In the genomic region with DNA sequence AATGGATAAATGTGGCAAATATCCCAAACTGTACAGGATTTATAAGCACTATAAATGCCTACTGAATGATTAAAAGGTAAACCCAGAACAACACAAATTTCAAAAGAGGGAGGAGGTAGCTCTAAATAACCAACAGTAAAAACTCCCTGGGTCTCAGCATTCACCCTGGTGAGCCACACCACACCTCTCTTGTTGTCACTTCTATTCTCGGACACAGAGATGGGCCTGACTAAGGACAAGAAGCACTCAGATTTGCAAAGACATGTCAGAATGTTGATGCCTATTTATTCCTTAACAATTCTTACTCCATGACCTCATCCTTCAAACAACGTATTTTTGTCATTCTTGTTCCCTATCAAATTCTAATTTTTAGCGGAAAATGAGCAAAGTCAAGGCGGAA, we compare ENCODE assay signal across 14 cellular contexts. TPM values are rescaled to one million over a fixed set of nuclear protein-coding genes. Genes with fewer than 3 reads are reported as not detected.
DNase-seq lines count a peak whose midpoint lies in the region; ATAC-seq and TF ChIP-seq lines count a peak whose summit lies in the region.
"Had no signal": no experiment of that assay in that cellular context is flagged by ENCODE, and none has a peak within 500 bp of the region (broad histone marks: within the 10 kb centered on the region; RNA-seq: fewer than 3 reads in every experiment).

No MANE protein-coding gene starts in this region.

- POLR2A ChIA-PET in PC-9 (lab: Charles Lee; ENCODE audit: unreplicated experiment), result no interaction called here

- H3K4me3 ChIP-seq in PC-9, result no peak overlapping the region
- H3K4me3 ChIP-seq in epithelial cell of esophagus (ENCODE audit: low read length), result no peak overlapping the region
- no peak overlapping the region for H3K4me3 ChIP-seq in upper lobe of right lung
- H3K4me3 ChIP-seq: BLaER1 treated with 17β-estradiol and CSF1 and Interleukin-3, amounts not matched to agents 10 nM and 100 nM; GM23248 had no signal

- peak overlapping the region; percentile 40 for H3K4me3 Mint-ChIP-seq in Calu3 (ENCODE audit: low read depth, unreplicated experiment)
- H3K4me3 Mint-ChIP-seq: B cell; CD8-positive, alpha-beta T cell; HFFc6; IgD-negative memory B cell had no signal

- no peaks in the 10 kb centered on the region for H3K27me3 Mint-ChIP-seq in Calu3 (ENCODE audit: unreplicated experiment)

- H3K9me3 Mint-ChIP-seq in Calu3 (ENCODE audit: low read depth, unreplicated experiment), result no peaks in the 10 kb centered on the region
- H3K9me3 Mint-ChIP-seq: HFFc6 had no signal

- H3K36me3 Mint-ChIP-seq in Calu3 (ENCODE audit: insufficient read depth, unreplicated experiment), result peaks cover 59% of the 10 kb centered on the region
- H3K36me3 Mint-ChIP-seq: CD8-positive, alpha-beta T cell; IgD-negative memory B cell had no signal

- peaks cover 100% of the 10 kb centered on the region for H3K79me2 ChIP-seq in PC-9 (ENCODE audit: low read depth)

- CTCF ChIA-PET in Calu3 (lab: Charles Lee) (interaction anchor here (0.7 kb wide), 1 partner anchor 11 kb away, joined by 3 read pairs; no protein-coding TSS in a partner anchor), PC-9 (lab: Charles Lee) (interaction anchor here (0.8 kb wide), 1 partner anchor 128 kb away, joined by 4 read pairs; no protein-coding TSS in a partner anchor)

- peaks cover 75% of the 10 kb centered on the region for H3F3A ChIP-seq in PC-9 (ENCODE audit: insufficient read depth, low read depth)

- H3K4me2 ChIP-seq in PC-9, result peak overlapping the region; percentile 27
- H3K4me2 ChIP-seq: BLaER1 treated with 17β-estradiol and CSF1 and Interleukin-3, amounts not matched to agents 10 nM and 100 nM had no signal

- H2AFZ ChIP-seq in PC-9, result no peak overlapping the region
- H2AFZ ChIP-seq: GM23248 had no signal

- H4K20me1 ChIP-seq in PC-9 (ENCODE audit: insufficient read depth), result peaks cover 99% of the 10 kb centered on the region

- TF ChIP-seq CTCF in Calu3 (IDR thresholded peaks at IDR 0.05; ENCODE audit: unreplicated experiment) (no peak), PC-9 (conservative IDR thresholded peaks at IDR 0.05) (no peak), epithelial cell of esophagus (IDR thresholded peaks at IDR 0.05; ENCODE audit: insufficient read depth, low read depth, low read length, missing control alignments) (no peak), upper lobe of right lung (IDR thresholded peaks at IDR 0.05) (no peak)

- H3K36me3 ChIP-seq in PC-9 (ENCODE audit: low read depth) (peaks cover 49% of the 10 kb centered on the region), upper lobe of right lung (no peaks in the 10 kb centered on the region)

- BruUV-seq in Calu3 (replicated peaks; lab: Mats Ljungman, UMichigan), result no TSS peak
- no TSS peak for BruUV-seq in PC-9 (replicated peaks; lab: Mats Ljungman, UMichigan)

- peak overlapping the region; percentile 48 for H3K27ac Mint-ChIP-seq in Calu3 (ENCODE audit: unreplicated experiment)
- H3K27ac Mint-ChIP-seq: B cell; CD8-positive, alpha-beta T cell; HFFc6; IgD-negative memory B cell had no signal

- H3K27me3 ChIP-seq in PC-9 (ENCODE audit: insufficient read depth, low read depth), result no peaks in the 10 kb centered on the region
- no peaks in the 10 kb centered on the region for H3K27me3 ChIP-seq in upper lobe of right lung
- H3K27me3 ChIP-seq: BLaER1 treated with 17β-estradiol and CSF1 and Interleukin-3, amounts not matched to agents 10 nM and 100 nM had no signal

- intact Hi-C loops in Calu3 (cut with micrococcal nuclease; ENCODE audit: unreplicated experiment) (no loop called here), PC-9 (cut with micrococcal nuclease; ENCODE audit: unreplicated experiment) (no loop called here), upper lobe of right lung (cut with DNase I) (no loop called here)

- H3K9me3 ChIP-seq in PC-9 (ENCODE audit: insufficient read depth, low read depth) (no peaks in the 10 kb centered on the region), upper lobe of right lung (peaks cover 9% of the 10 kb centered on the region)

- no peak for DNase-seq in Calu3
- no peak for DNase-seq in PC-9
- DNase-seq in epithelial cell of esophagus (ENCODE audit: low read depth), result peak; percentile 27
- DNase-seq in myocyte (ENCODE audit: low read depth), result peak; percentile 59
- DNase-seq in upper lobe of right lung, result no peak
- no peak for DNase-seq in hepatic stellate cell (ENCODE audit: low spot score)
- DNase-seq: CD8-positive, alpha-beta T cell; GM23248; HCEC 1CT; HFFc6 had no signal

- H3K9me2 ChIP-seq in PC-9 (ENCODE audit: insufficient read depth), result no peaks in the 10 kb centered on the region

- peaks cover 100% of the 10 kb centered on the region for H3K4me1 ChIP-seq in PC-9 (replicated peaks; ENCODE audit: insufficient read depth)
- H3K4me1 ChIP-seq in upper lobe of right lung, result no peaks in the 10 kb centered on the region

- H3K4me1 Mint-ChIP-seq in Calu3 (ENCODE audit: low read depth, unreplicated experiment), result peaks cover 83% of the 10 kb centered on the region
- H3K4me1 Mint-ChIP-seq: B cell, IgD-negative memory B cell had no signal

- ATAC-seq in upper lobe of right lung, result no peak
- no peak for ATAC-seq in GM19023 (IDR thresholded peaks at IDR 0.05; ENCODE audit: unreplicated experiment)
- ATAC-seq: CD8-positive, alpha-beta T cell had no signal

- H3K27ac ChIP-seq in PC-9 (peak overlapping the region; percentile 62; the same call in 1 of the 2 replicates), upper lobe of right lung (no peak overlapping the region)
- H3K27ac ChIP-seq: BLaER1 treated with 17β-estradiol and CSF1 and Interleukin-3, amounts not matched to agents 10 nM and 100 nM; GM23248 had no signal

RNA-seq across cellular contexts. Expression of a gene that starts 14.7 kb away (rescaled TPM):
- total RNA-seq in Calu3 (2022) (255 and 282 TPM in 2 replicates), PC-9 (2021) (172 and 219 TPM in 2 replicates), myocyte (27.7 and 30.3 TPM in 2 replicates), upper lobe of right lung (28.9 TPM)
- polyA plus RNA-seq in myocyte (2012), result 11.8 TPM

Comparison
In these comparisons a context has a peak if more than half of its experiments do, and no peak if none do; other contexts are left out.
1. DNase-seq: peak in epithelial cell of esophagus (single experiment) and myocyte (single experiment); none in Calu3 (single experiment), PC-9 (0 of 2), upper lobe of right lung (single experiment) and hepatic stellate cell (single experiment).